8 cellular contexts compared by ENCODE assay signal in genomic region chr5:172188033-172188892, GRCh38. TPM values are rescaled to one million over a fixed set of nuclear protein-coding genes. Genes with fewer than 3 reads are reported as not detected.
DNase-seq lines count a peak whose midpoint lies in the region; ATAC-seq and TF ChIP-seq lines count a peak whose summit lies in the region.

Gene STK10 (minus strand): TSS chr5:172188224. CDS start chr5:172188042, 182 bp downstream.

- peak within 1 kb of the TSS; percentile 96 for H3K4me3 Mint-ChIP-seq in activated naive CD4-positive, alpha-beta T cell treated with anti-CD3 and anti-CD28 coated beads, Interleukin-2, amount 50 U/mL, for 24 hours

- no peaks in the 10 kb centered on the region for H3K9me3 Mint-ChIP-seq in activated naive CD4-positive, alpha-beta T cell treated with anti-CD3 and anti-CD28 coated beads, Interleukin-2, amount 50 U/mL, for 24 hours

- peak in 1 of 3 donors; percentile 80 for TF ChIP-seq CTCF in omental fat pad (IDR thresholded peaks at IDR 0.05)

- no peaks in the 10 kb centered on the region for H3K27me3 Mint-ChIP-seq in activated naive CD4-positive, alpha-beta T cell treated with anti-CD3 and anti-CD28 coated beads, Interleukin-2, amount 50 U/mL, for 24 hours

- peaks cover under 1% of the 10 kb centered on the region for H3K36me3 Mint-ChIP-seq in activated naive CD4-positive, alpha-beta T cell treated with anti-CD3 and anti-CD28 coated beads, Interleukin-2, amount 50 U/mL, for 24 hours

- H3K27ac ChIP-seq in temporal lobe (ENCODE audit: low read depth, low read length), result peak within 1 kb of the TSS; percentile 68

- ATAC-seq in HG02571 (IDR thresholded peaks at IDR 0.05; ENCODE audit: unreplicated experiment) (peak; percentile 60), SK-N-SH treated with all-trans-retinoic acid at 6 μM for 48 hours (peak; percentile 91), omental fat pad (ENCODE audit: low FRiP score) (peak; percentile 94)

- DNase-seq in NAMALWA (ENCODE audit: low spot score), result peak; percentile 93
- DNase-seq in glomerular endothelial cell (ENCODE audit: extremely low read depth, low read depth, low spot score), result no peak
- DNase-seq in omental fat pad (ENCODE audit: low spot score), result peak; percentile 59

- TF ChIP-seq POLR2A in GM10847 (IDR thresholded peaks at IDR 0.05; ENCODE audit: extremely low read depth, insufficient read length), result peak; percentile 33

- H3K4me1 Mint-ChIP-seq in activated naive CD4-positive, alpha-beta T cell treated with anti-CD3 and anti-CD28 coated beads, Interleukin-2, amount 50 U/mL, for 24 hours, result peaks cover 33% of the 10 kb centered on the region

- H3K27ac Mint-ChIP-seq in activated naive CD4-positive, alpha-beta T cell treated with anti-CD3 and anti-CD28 coated beads, Interleukin-2, amount 50 U/mL, for 24 hours, result peak within 1 kb of the TSS; percentile 98

TF ChIP-seq in SK-N-SH treated with all-trans-retinoic acid at 6 μM for 48 hours, 23 proteins besides CTCF, POLR2A, EP300 and RAD21:
- TF ChIP-seq ZNF70 (CRISPR knock-in tag; IDR thresholded peaks at IDR 0.05) (peak; percentile 45; the same call in 1 of the 2 replicates), CSDC2 (CRISPR knock-in tag; IDR thresholded peaks at IDR 0.05) (no peak), ZFP3 (CRISPR knock-in tag; IDR thresholded peaks at IDR 0.05) (peak; percentile 71; the same call in 1 of the 2 replicates)

RNA-seq across cellular contexts. Expression of gene STK10, which starts in this region (rescaled TPM):
- total RNA-seq in glomerular endothelial cell (61.3 and 79.8 TPM in 2 replicates), omental fat pad (100 to 1,000 TPM in 1 of 4 donors, 10 to 100 TPM in 3; 26.4 to 110 (median 52.4) TPM), temporal lobe (4.4 TPM)
